21 cellular contexts compared by ENCODE assay signal in genomic region chr7:43318188-43318587, GRCh38.
DNase-seq lines count a peak whose midpoint lies in the region; ATAC-seq, FAIRE-seq and TF ChIP-seq lines count a peak whose summit lies in the region.
"Had no signal": no experiment of that assay in that cellular context is flagged by ENCODE, and none has a peak within 500 bp of the region (broad histone marks: within the 10 kb centered on the region; RNA-seq: fewer than 3 reads in every experiment).

No MANE protein-coding gene starts in this region.

- no peak overlapping the region for H3K4me2 ChIP-seq in GM23248 (ENCODE audit: unreplicated experiment)

- in situ Hi-C loops in GM23248 (cut with MboI), result no loop called here

- H3K36me3 ChIP-seq in GM23248 (ENCODE audit: low read depth), result no peaks in the 10 kb centered on the region
- H3K36me3 ChIP-seq in body of pancreas (replicated peaks in 1 of 2; ENCODE audit: insufficient read depth in 1 of 2, low read depth in 2 of 2), result no peaks in the 10 kb centered on the region
- no peaks in the 10 kb centered on the region for H3K36me3 ChIP-seq in lung (ENCODE audit: control insufficient read depth in 2 of 2, insufficient read depth in 2 of 2, low read length in 2 of 2)
- H3K36me3 ChIP-seq: BE2C had no signal

- H3K27ac ChIP-seq in GM23248 (no peak overlapping the region), body of pancreas (no peak overlapping the region), lung (ENCODE audit: low read depth in 1 of 2, low read length in 1 of 2) (no peak overlapping the region)

- no peaks in the 10 kb centered on the region for H3K79me2 ChIP-seq in GM23248 (ENCODE audit: insufficient read depth)

- H3K4me3 ChIP-seq in GM23248 (no peak overlapping the region), body of pancreas (no peak overlapping the region), lung (no peak overlapping the region)

- no peak for FAIRE-seq in frontal cortex (lab: Jason Lieb, UNC)
- FAIRE-seq: D721Med, H54 had no signal

- no peaks in the 10 kb centered on the region for H4K20me1 ChIP-seq in GM23248 (ENCODE audit: insufficient read depth)

- ATAC-seq in body of pancreas (peak; percentile 45), lung (ENCODE audit: insufficient read depth, low FRiP score) (peak; percentile 27), GM21515 (IDR thresholded peaks at IDR 0.05; ENCODE audit: unreplicated experiment) (no peak)
- ATAC-seq: CD8-positive, alpha-beta T cell; Panc1 had no signal

- H3K9me2 ChIP-seq in GM23248 (ENCODE audit: insufficient read depth), result no peaks in the 10 kb centered on the region

- DNase-seq in GM23248, result peak; percentile 34
- peak; percentile 22 for DNase-seq in NOMO-1 treated with DMSO at 0.1 percent for 48 hours (lab: John Stamatoyannopoulos, UW; ENCODE audit: unreplicated experiment)
- DNase-seq in body of pancreas, result no peak
- DNase-seq in lung (ENCODE audit: low spot score), result no peak
- DNase-seq in RKO (ENCODE audit: low spot score), result no peak
- DNase-seq in frontal cortex (ENCODE audit: low spot score in 2 of 2), result no peak
- no peak for DNase-seq in NCI-H2171 treated with DMSO at 0.1 percent for 48 hours (lab: John Stamatoyannopoulos, UW)
- DNase-seq: BE2C; CD8-positive, alpha-beta T cell; GF-D8; Kasumi-1; NCI-H1436 treated with DMSO at 0.1 percent for 48 hours; NCI-H2081; NCI-H226; NCI-H526; NK-92 treated with Interleukin-12 subunit alpha and Interleukin-12 subunit beta, amount 100 ng/mL, for 24 hours; SHP77 treated with DMSO at 0.1 percent for 48 hours had no signal

- no peak for TF ChIP-seq POLR2A in body of pancreas (IDR thresholded peaks at IDR 0.05)

- no peaks in the 10 kb centered on the region for H3K9me3 ChIP-seq in GM23248 (ENCODE audit: low read depth)
- H3K9me3 ChIP-seq in body of pancreas, result no peaks in the 10 kb centered on the region
- H3K9me3 ChIP-seq in lung (ENCODE audit: control insufficient read depth in 2 of 2, insufficient read depth in 1 of 2, low read length in 1 of 2), result peaks cover 0 to 2% of the 10 kb centered on the region in 2 donors
- H3K9me3 ChIP-seq: BE2C had no signal

- WGBS in GM23248 (ENCODE audit: low coverage in 1 of 2, low lambda C conversion rate in 2 of 2, missing lambda C conversion rate in 2 of 2), 2 experiments, result 33 to 38% methylated on average over 3 of the region's 3 CpGs
- 58 to 67% methylated on average over 3 of the region's 3 CpGs for WGBS in body of pancreas, 2 donors
- 69 to 75% methylated on average over 3 of the region's 3 CpGs for WGBS in lung, 2 donors

- H3K4me1 ChIP-seq in GM23248 (ENCODE audit: insufficient read depth) (no peaks in the 10 kb centered on the region), body of pancreas (no peaks in the 10 kb centered on the region), lung (ENCODE audit: control insufficient read depth in 2 of 2, insufficient read depth in 2 of 2, low read length in 2 of 2) (no peaks in the 10 kb centered on the region)
- H3K4me1 ChIP-seq: BE2C had no signal

- no peaks in the 10 kb centered on the region for H3F3A ChIP-seq in GM23248 (ENCODE audit: insufficient read depth)

- no peaks in the 10 kb centered on the region for H3K27me3 ChIP-seq in GM23248 (replicated peaks; ENCODE audit: insufficient read depth)
- H3K27me3 ChIP-seq in body of pancreas, result no peaks in the 10 kb centered on the region
- H3K27me3 ChIP-seq in lung (ENCODE audit: control insufficient read depth, insufficient read depth), result no peaks in the 10 kb centered on the region

- H2AFZ ChIP-seq in GM23248, result no peak overlapping the region

- intact Hi-C loops in body of pancreas (cut with DNase I), result no loop called here

- TF ChIP-seq CTCF in body of pancreas (IDR thresholded peaks at IDR 0.05) (no peak), lung (IDR thresholded peaks at IDR 0.05; ENCODE audit: control extremely low read depth, extremely low read depth) (no peak)

- H3K9ac ChIP-seq in GM23248, result no peak overlapping the region

Comparison
In these comparisons a context has a peak if more than half of its experiments do, and no peak if none do; other contexts are left out.
1. DNase-seq: peak in GM23248 (single experiment) and NOMO-1 treated with DMSO at 0.1 percent for 48 hours (single experiment); none in body of pancreas (0 of 4), lung (single experiment), RKO (single experiment), frontal cortex (0 of 2) and NCI-H2171 treated with DMSO at 0.1 percent for 48 hours (single experiment).